14 cellular contexts compared by ENCODE assay signal in genomic region chr1:45862008-45862407, GRCh38. TPM values are rescaled to one million over a fixed set of nuclear protein-coding genes. Genes with fewer than 3 reads are reported as not detected.
DNase-seq lines count a peak whose midpoint lies in the region; ATAC-seq lines count a peak whose summit lies in the region.
"Had no signal": no experiment of that assay in that cellular context is flagged by ENCODE, and none has a peak within 500 bp of the region (broad histone marks: within the 10 kb centered on the region; RNA-seq: fewer than 3 reads in every experiment).

No MANE protein-coding gene starts in this region.

- no peak overlapping the region for H2AFZ ChIP-seq in Karpas-422 (ENCODE audit: low read length)

- H3K4me1 Mint-ChIP-seq in activated T-cell treated with anti-CD3 and anti-CD28 coated beads, Interleukin-2, amount 50 U/mL, for 72 hours (ENCODE audit: low read depth): peaks cover 33% of the 10 kb centered on the region
- peaks cover 35% of the 10 kb centered on the region for H3K4me1 Mint-ChIP-seq in activated T-helper 1 cell treated with anti-CD3 and anti-CD28 coated beads, Interleukin-12 subunit alpha, Interleukin-12 subunit beta, Interleukin-2, Interleukin-4 antibody, amounts not matched to agents 30 ng/mL and 10 ng/mL and 1 ng/mL, durations not matched to agents 14 hours and 24 hours and 36 hours (ENCODE audit: low read depth)
- H3K4me1 Mint-ChIP-seq in stimulated activated naive CD8-positive, alpha-beta T cell treated with anti-CD3 and anti-CD28 coated beads, Interleukin-15, Interleukin-2, amounts not matched to agents 100 ng/mL and 50 ng/mL, for 24 hours (ENCODE audit: low read depth): peaks cover 20% of the 10 kb centered on the region

- intact Hi-C loops in activated T-helper 1 cell treated with anti-CD3 and anti-CD28 coated beads, Interleukin-12 subunit alpha, Interleukin-12 subunit beta, Interleukin-2, Interleukin-4 antibody, amounts not matched to agents 30 ng/mL and 10 ng/mL and 1 ng/mL, durations not matched to agents 14 hours and 24 hours and 36 hours (cut with micrococcal nuclease): loop anchor here (2.0 kb wide), 1 partner anchor 19 kb away; no protein-coding TSS in a partner anchor

- no peak overlapping the region for H3K4me3 ChIP-seq in Karpas-422 (ENCODE audit: low read length)

- no peak overlapping the region for H3K9ac ChIP-seq in Karpas-422 (ENCODE audit: low read length)

- peak overlapping the region; percentile 25 to 49 for H3K4me3 Mint-ChIP-seq in activated T-cell treated with anti-CD3 and anti-CD28 coated beads, Interleukin-2, amount 50 U/mL, for 72 hours
- H3K4me3 Mint-ChIP-seq in activated T-helper 1 cell treated with anti-CD3 and anti-CD28 coated beads, Interleukin-12 subunit alpha, Interleukin-12 subunit beta, Interleukin-2, Interleukin-4 antibody, amounts not matched to agents 30 ng/mL and 10 ng/mL and 1 ng/mL, durations not matched to agents 14 hours and 24 hours and 36 hours: no peak overlapping the region
- H3K4me3 Mint-ChIP-seq in stimulated activated naive CD8-positive, alpha-beta T cell treated with anti-CD3 and anti-CD28 coated beads, Interleukin-15, Interleukin-2, amounts not matched to agents 100 ng/mL and 50 ng/mL, for 24 hours: no peak overlapping the region
- H3K4me3 Mint-ChIP-seq: CD14-positive monocyte had no signal

- H3K9me3 Mint-ChIP-seq in activated T-cell treated with anti-CD3 and anti-CD28 coated beads, Interleukin-2, amount 50 U/mL, for 72 hours: peaks cover 0 to 2% of the 10 kb centered on the region in 2 donors
- no peaks in the 10 kb centered on the region for H3K9me3 Mint-ChIP-seq in activated T-helper 1 cell treated with anti-CD3 and anti-CD28 coated beads, Interleukin-12 subunit alpha, Interleukin-12 subunit beta, Interleukin-2, Interleukin-4 antibody, amounts not matched to agents 30 ng/mL and 10 ng/mL and 1 ng/mL, durations not matched to agents 14 hours and 24 hours and 36 hours
- no peaks in the 10 kb centered on the region for H3K9me3 Mint-ChIP-seq in stimulated activated naive CD8-positive, alpha-beta T cell treated with anti-CD3 and anti-CD28 coated beads, Interleukin-15, Interleukin-2, amounts not matched to agents 100 ng/mL and 50 ng/mL, for 24 hours

- no peaks in the 10 kb centered on the region for H4K20me1 ChIP-seq in Karpas-422 (ENCODE audit: insufficient read depth, low read depth, low read length)

- no peaks in the 10 kb centered on the region for H3K9me2 ChIP-seq in Karpas-422 (replicated peaks; ENCODE audit: insufficient read depth, low read length)

- peak overlapping the region; percentile 94 for H3K27ac Mint-ChIP-seq in activated T-cell treated with anti-CD3 and anti-CD28 coated beads, Interleukin-2, amount 50 U/mL, for 72 hours
- peak overlapping the region; percentile 44 for H3K27ac Mint-ChIP-seq in activated T-helper 1 cell treated with anti-CD3 and anti-CD28 coated beads, Interleukin-12 subunit alpha, Interleukin-12 subunit beta, Interleukin-2, Interleukin-4 antibody, amounts not matched to agents 30 ng/mL and 10 ng/mL and 1 ng/mL, durations not matched to agents 14 hours and 24 hours and 36 hours
- H3K27ac Mint-ChIP-seq in stimulated activated naive CD8-positive, alpha-beta T cell treated with anti-CD3 and anti-CD28 coated beads, Interleukin-15, Interleukin-2, amounts not matched to agents 100 ng/mL and 50 ng/mL, for 24 hours: peak overlapping the region; percentile 45
- H3K27ac Mint-ChIP-seq: CD14-positive monocyte had no signal

- no peaks in the 10 kb centered on the region for H3K36me3 Mint-ChIP-seq in activated T-cell treated with anti-CD3 and anti-CD28 coated beads, Interleukin-2, amount 50 U/mL, for 72 hours (ENCODE audit: insufficient read depth in 2 of 2)
- H3K36me3 Mint-ChIP-seq in activated T-helper 1 cell treated with anti-CD3 and anti-CD28 coated beads, Interleukin-12 subunit alpha, Interleukin-12 subunit beta, Interleukin-2, Interleukin-4 antibody, amounts not matched to agents 30 ng/mL and 10 ng/mL and 1 ng/mL, durations not matched to agents 14 hours and 24 hours and 36 hours (ENCODE audit: low read depth): peaks cover 2% of the 10 kb centered on the region
- H3K36me3 Mint-ChIP-seq in stimulated activated naive CD8-positive, alpha-beta T cell treated with anti-CD3 and anti-CD28 coated beads, Interleukin-15, Interleukin-2, amounts not matched to agents 100 ng/mL and 50 ng/mL, for 24 hours (ENCODE audit: low read depth): no peaks in the 10 kb centered on the region

- ATAC-seq in activated T-cell treated with anti-CD3 and anti-CD28 coated beads, Interleukin-2, amount 50 U/mL, for 72 hours (replicated peaks in 1 of 2): peak; percentile 98

- no peaks in the 10 kb centered on the region for H3K27me3 ChIP-seq in Karpas-422 (ENCODE audit: low read length)

- no peaks in the 10 kb centered on the region for H3K27me3 Mint-ChIP-seq in activated T-cell treated with anti-CD3 and anti-CD28 coated beads, Interleukin-2, amount 50 U/mL, for 72 hours (ENCODE audit: low read depth)
- H3K27me3 Mint-ChIP-seq in activated T-helper 1 cell treated with anti-CD3 and anti-CD28 coated beads, Interleukin-12 subunit alpha, Interleukin-12 subunit beta, Interleukin-2, Interleukin-4 antibody, amounts not matched to agents 30 ng/mL and 10 ng/mL and 1 ng/mL, durations not matched to agents 14 hours and 24 hours and 36 hours (ENCODE audit: insufficient read depth): no peaks in the 10 kb centered on the region
- no peaks in the 10 kb centered on the region for H3K27me3 Mint-ChIP-seq in stimulated activated naive CD8-positive, alpha-beta T cell treated with anti-CD3 and anti-CD28 coated beads, Interleukin-15, Interleukin-2, amounts not matched to agents 100 ng/mL and 50 ng/mL, for 24 hours

- peaks cover 4% of the 10 kb centered on the region; the same call in 1 of the 2 replicates for H3K9me3 ChIP-seq in Karpas-422 (ENCODE audit: low read length)
- H3K9me3 ChIP-seq: Caco-2 had no signal

- peaks cover 4% of the 10 kb centered on the region for H3K36me3 ChIP-seq in Karpas-422 (ENCODE audit: insufficient read depth, low read length)

- peak overlapping the region; percentile 40 for H3K4me2 ChIP-seq in Karpas-422 (ENCODE audit: low read depth, low read length, poor library complexity, severe bottlenecking)

- no peak for DNase-seq in activated T-cell treated with anti-CD3 and anti-CD28 coated beads, Interleukin-2, amount 50 U/mL, for 72 hours
- DNase-seq in activated T-cell treated with anti-CD3 and anti-CD28 coated beads, Interleukin-2, amount 50 U/mL, for 1 hour: no peak
- DNase-seq in Karpas-422 (no peak), mesenteric fat pad (ENCODE audit: low spot score) (no peak), D341Med (ENCODE audit: low spot score) (no peak)
- DNase-seq in activated T-helper 1 cell treated with anti-CD3 and anti-CD28 coated beads, Interleukin-12 subunit alpha, Interleukin-12 subunit beta, Interleukin-2, Interleukin-4 antibody, amounts not matched to agents 30 ng/mL and 10 ng/mL and 1 ng/mL, durations not matched to agents 14 hours and 24 hours and 36 hours (ENCODE audit: low spot score): no peak
- DNase-seq: Caco-2, DMS79, GDM1, GOT3, NCI-H1436 treated with DMSO at 0.1 percent for 48 hours, NCI-H510A treated with DMSO at 0.1 percent for 48 hours had no signal

- peaks cover 67% of the 10 kb centered on the region for H3K4me1 ChIP-seq in Karpas-422 (ENCODE audit: low read length)

- H3K79me2 ChIP-seq in Karpas-422 (ENCODE audit: low read length): peaks cover 88% of the 10 kb centered on the region

- peak overlapping the region; percentile 79 for H3K27ac ChIP-seq in Karpas-422 (ENCODE audit: low read length)

RNA-seq across cellular contexts. Expression of gene MAST2, which starts 58.6 kb away (rescaled TPM):
- 10 to 100 TPM; 20.7 to 21.0 TPM for total RNA-seq in activated T-cell treated with anti-CD3 and anti-CD28 coated beads, Interleukin-2, amount 50 U/mL, for 72 hours
- 49.5 and 52.8 TPM in 2 replicates for total RNA-seq in Karpas-422 (2014; rRNA removed; shearing (Covaris generic); ENCODE audit: low replicate concordance)
- total RNA-seq in activated T-helper 1 cell treated with anti-CD3 and anti-CD28 coated beads, Interleukin-12 subunit alpha, Interleukin-12 subunit beta, Interleukin-2, Interleukin-4 antibody, amounts not matched to agents 30 ng/mL and 10 ng/mL and 1 ng/mL, durations not matched to agents 14 hours and 24 hours and 36 hours: 32.0 and 37.2 TPM in 2 replicates
- 24.8 TPM for total RNA-seq in mesenteric fat pad

Comparison
In these comparisons a context has a peak if more than half of its experiments do, and no peak if none do; other contexts are left out.
1. H3K27ac Mint-ChIP-seq: peak in every context shown above with its lines; median percentile 94 in activated T-cell treated with anti-CD3 and anti-CD28 coated beads, Interleukin-2, amount 50 U/mL, for 72 hours; 45 in stimulated activated naive CD8-positive, alpha-beta T cell treated with anti-CD3 and anti-CD28 coated beads, Interleukin-15, Interleukin-2, amounts not matched to agents 100 ng/mL and 50 ng/mL, for 24 hours; 44 in activated T-helper 1 cell treated with anti-CD3 and anti-CD28 coated beads, Interleukin-12 subunit alpha, Interleukin-12 subunit beta, Interleukin-2, Interleukin-4 antibody, amounts not matched to agents 30 ng/mL and 10 ng/mL and 1 ng/mL, durations not matched to agents 14 hours and 24 hours and 36 hours.
2. H3K4me3 Mint-ChIP-seq: peak in activated T-cell treated with anti-CD3 and anti-CD28 coated beads, Interleukin-2, amount 50 U/mL, for 72 hours (2 of 2); none in activated T-helper 1 cell treated with anti-CD3 and anti-CD28 coated beads, Interleukin-12 subunit alpha, Interleukin-12 subunit beta, Interleukin-2, Interleukin-4 antibody, amounts not matched to agents 30 ng/mL and 10 ng/mL and 1 ng/mL, durations not matched to agents 14 hours and 24 hours and 36 hours (single experiment) and stimulated activated naive CD8-positive, alpha-beta T cell treated with anti-CD3 and anti-CD28 coated beads, Interleukin-15, Interleukin-2, amounts not matched to agents 100 ng/mL and 50 ng/mL, for 24 hours (single experiment).